23 cellular contexts compared by ENCODE assay signal in the genomic region with DNA sequence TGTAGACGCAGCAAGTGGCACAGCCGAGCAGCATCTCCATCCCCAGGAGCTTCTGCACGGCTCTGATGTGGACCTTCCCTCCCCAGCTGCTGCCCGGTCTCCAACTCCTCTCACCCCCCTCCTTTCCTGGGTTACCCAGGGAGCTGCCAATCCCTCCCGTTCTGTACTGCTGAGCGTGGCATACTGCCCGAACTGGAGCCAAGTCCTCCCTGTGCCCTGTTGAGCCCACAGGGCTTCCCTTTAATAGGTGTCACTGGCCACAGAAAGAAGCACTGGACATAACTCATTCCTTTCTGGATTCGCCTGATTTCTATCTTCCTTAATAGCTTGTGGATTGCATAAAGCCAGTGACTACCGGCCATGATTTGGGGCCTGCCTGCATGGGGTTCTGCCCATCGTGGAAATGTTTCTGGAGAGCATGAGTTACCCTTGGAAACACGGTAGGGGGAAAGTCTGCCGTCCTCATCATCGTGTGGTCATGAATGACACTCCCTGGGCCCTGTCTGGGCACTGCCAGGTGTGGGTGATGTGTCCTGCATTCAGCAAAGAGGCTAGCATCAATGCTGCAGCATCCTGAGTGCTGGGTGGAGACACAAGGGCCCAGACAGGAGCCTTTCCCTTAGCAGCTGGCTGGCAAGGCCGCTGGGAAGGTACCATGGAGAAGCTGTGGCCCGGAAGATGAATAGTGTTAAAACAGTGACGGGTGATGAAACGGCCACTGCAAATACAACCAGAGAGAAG.
DNase-seq lines count a peak whose midpoint lies in the region; ATAC-seq and TF ChIP-seq lines count a peak whose summit lies in the region.
"Had no signal": no experiment of that assay in that cellular context is flagged by ENCODE, and none has a peak within 500 bp of the region (broad histone marks: within the 10 kb centered on the region; RNA-seq: fewer than 3 reads in every experiment).

No MANE protein-coding gene starts in this region.

- H3K36me3 ChIP-seq in BLaER1 (no peaks in the 10 kb centered on the region), heart right ventricle (no peaks in the 10 kb centered on the region)
- H3K36me3 ChIP-seq: ascending aorta, right lobe of liver, stomach, tibial artery, vagina had no signal

- H3K9me3 ChIP-seq in BLaER1 (no peaks in the 10 kb centered on the region), heart right ventricle (no peaks in the 10 kb centered on the region)
- H3K9me3 ChIP-seq: ascending aorta, right lobe of liver, stomach, tibial artery, vagina had no signal

- H3K27ac ChIP-seq in BLaER1 (no peak overlapping the region), heart right ventricle (no peak overlapping the region)
- H3K27ac ChIP-seq: ascending aorta, KMS-11, right lobe of liver, stomach, tibial artery, vagina had no signal

- no peaks in the 10 kb centered on the region for H3K27me3 Mint-ChIP-seq in activated CD4-positive, alpha-beta memory T cell treated with anti-CD3 and anti-CD28 coated beads for 36 hours

- DNase-seq in NCI-H1694 treated with DMSO at 0.1 percent for 48 hours (lab: John Stamatoyannopoulos, UW) = peak; percentile 40
- DNase-seq in heart right ventricle = peak; percentile 27 to 31
- peak; percentile 49 for DNase-seq in pons (ENCODE audit: low spot score)
- DNase-seq in HPDE6-E6E7 (ENCODE audit: extremely low spot score) = no peak
- DNase-seq in SK-N-DZ (ENCODE audit: low spot score) = no peak
- no peak for DNase-seq in activated CD4-positive, alpha-beta memory T cell treated with anti-CD3 and anti-CD28 coated beads for 36 hours
- DNase-seq: activated T-cell treated with anti-CD3 and anti-CD28 coated beads, Interleukin-2, amount 50 U/mL, for 48 hours; cortex of kidney; MM.1S; natural killer cell; NCI-H1417 treated with DMSO at 0.1 percent for 48 hours; NCI-H82; right lobe of liver; RPMI8226; stimulated activated CD4-positive, alpha-beta T cell treated with anti-CD3 and anti-CD28 coated beads, Interleukin-12 subunit alpha, Interleukin-12 subunit beta, amount 100 ng/mL, for 4 hours; stimulated activated CD4-positive, alpha-beta T cell treated with anti-CD3 and anti-CD28 coated beads, Interleukin-2, amount 100 ng/mL, for 48 hours; stomach had no signal

- no peak overlapping the region for H3K27ac Mint-ChIP-seq in activated CD4-positive, alpha-beta memory T cell treated with anti-CD3 and anti-CD28 coated beads for 36 hours
- H3K27ac Mint-ChIP-seq: natural killer cell had no signal

- CTCF ChIA-PET in activated CD4-positive, alpha-beta memory T cell treated with anti-CD3 and anti-CD28 coated beads for 36 hours (lab: Charles Lee) = no interaction called here

- H3K9me3 Mint-ChIP-seq in activated CD4-positive, alpha-beta memory T cell treated with anti-CD3 and anti-CD28 coated beads for 36 hours = no peaks in the 10 kb centered on the region
- H3K9me3 Mint-ChIP-seq: natural killer cell had no signal

- no peak overlapping the region for H3K9ac ChIP-seq in BLaER1
- H3K9ac ChIP-seq: KMS-11 had no signal

- POLR2A ChIA-PET in activated CD4-positive, alpha-beta memory T cell treated with anti-CD3 and anti-CD28 coated beads for 36 hours (lab: Charles Lee) = no interaction called here

- 80 to 82% methylated on average over 17 of the region's 17 CpGs for WGBS in heart right ventricle, 2 donors

- no peak for TF ChIP-seq CTCF in heart right ventricle (IDR thresholded peaks at IDR 0.05)

- intact Hi-C loops in heart right ventricle (cut with DNase I) = no loop called here
- intact Hi-C loops in activated CD4-positive, alpha-beta memory T cell treated with anti-CD3 and anti-CD28 coated beads for 36 hours (cut with micrococcal nuclease) = no loop called here

- peak in 7 of 8 donors; percentile 61 to 95 (median 78) for ATAC-seq in heart right ventricle
- ATAC-seq in HG03045 (IDR thresholded peaks at IDR 0.05; ENCODE audit: unreplicated experiment) = no peak
- ATAC-seq: natural killer cell, right lobe of liver had no signal

- peak overlapping the region; percentile 67 for H3K4me2 ChIP-seq in BLaER1
- H3K4me2 ChIP-seq: KMS-11 had no signal

- no peak overlapping the region for H3K4me3 Mint-ChIP-seq in activated CD4-positive, alpha-beta memory T cell treated with anti-CD3 and anti-CD28 coated beads for 36 hours
- H3K4me3 Mint-ChIP-seq: natural killer cell had no signal

- H3K27me3 ChIP-seq in BLaER1 (no peaks in the 10 kb centered on the region), heart right ventricle (no peaks in the 10 kb centered on the region)
- H3K27me3 ChIP-seq: ascending aorta, right lobe of liver, stomach, tibial artery, vagina had no signal

- H4K20me1 ChIP-seq in BLaER1 = no peaks in the 10 kb centered on the region

- no peak overlapping the region for H3K4me3 ChIP-seq in BLaER1
- H3K4me3 ChIP-seq in heart right ventricle = no peak overlapping the region
- H3K4me3 ChIP-seq: ascending aorta, right lobe of liver, stomach, tibial artery, vagina had no signal

- no peaks in the 10 kb centered on the region for H3K4me1 Mint-ChIP-seq in activated CD4-positive, alpha-beta memory T cell treated with anti-CD3 and anti-CD28 coated beads for 36 hours (ENCODE audit: low read depth)
- H3K4me1 Mint-ChIP-seq: natural killer cell had no signal

- H3K4me1 ChIP-seq in BLaER1 = peaks cover 84% of the 10 kb centered on the region
- peaks cover 0 to 6% (median 0%) of the 10 kb centered on the region in 9 donors for H3K4me1 ChIP-seq in heart right ventricle
- H3K4me1 ChIP-seq: ascending aorta, right lobe of liver had no signal

- H3K36me3 Mint-ChIP-seq in activated CD4-positive, alpha-beta memory T cell treated with anti-CD3 and anti-CD28 coated beads for 36 hours = no peaks in the 10 kb centered on the region
- H3K36me3 Mint-ChIP-seq: natural killer cell had no signal

Comparison
In these comparisons a context has a peak if more than half of its experiments do, and no peak if none do; other contexts are left out.
1. DNase-seq: peak in NCI-H1694 treated with DMSO at 0.1 percent for 48 hours (single experiment), heart right ventricle (2 of 2) and pons (single experiment); none in HPDE6-E6E7 (single experiment), SK-N-DZ (single experiment) and activated CD4-positive, alpha-beta memory T cell treated with anti-CD3 and anti-CD28 coated beads for 36 hours (single experiment).